8 cellular contexts compared by ENCODE assay signal in the genomic region with DNA sequence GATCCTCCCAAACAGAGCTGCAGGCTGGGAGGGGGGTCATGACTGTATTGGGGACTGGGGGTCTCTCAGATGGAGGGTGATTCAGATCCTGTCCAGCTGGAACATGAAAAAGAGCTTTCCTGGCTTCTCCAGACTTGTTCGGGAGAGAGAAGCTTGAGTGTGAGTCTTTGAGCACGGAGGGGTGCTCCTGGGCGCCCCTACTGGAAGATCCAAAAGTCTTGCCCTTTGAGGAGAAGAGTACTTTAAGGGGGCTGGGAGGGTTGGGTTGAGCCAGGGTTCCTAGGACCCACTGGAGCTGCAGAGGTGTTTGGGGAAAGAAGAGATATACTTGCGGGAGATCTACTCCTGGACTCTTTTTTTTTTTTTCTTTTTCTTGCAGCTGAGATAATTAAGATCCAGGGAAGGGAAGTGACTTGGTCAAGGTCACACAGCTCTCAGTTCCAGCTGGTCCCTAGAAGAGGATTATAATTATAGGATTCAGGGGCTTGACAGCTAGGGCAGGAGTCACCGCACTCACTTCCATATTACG. TPM values are rescaled to one million over a fixed set of nuclear protein-coding genes. Genes with fewer than 3 reads are reported as not detected.
DNase-seq lines count a peak whose midpoint lies in the region; ATAC-seq, FAIRE-seq and TF ChIP-seq lines count a peak whose summit lies in the region.

No MANE protein-coding gene starts in this region.

- H3K9me3 ChIP-seq in Peyer's patch (no peaks in the 10 kb centered on the region), GM12878 (replicated peaks; ENCODE audit: control insufficient read depth, insufficient read depth, low read length) (no peaks in the 10 kb centered on the region), iPS-18a (ENCODE audit: control insufficient read depth, low read depth, low read length) (no peaks in the 10 kb centered on the region)

- H3K4me2 ChIP-seq in GM12878 (ENCODE audit: control insufficient read depth, insufficient read depth): peak overlapping the region; percentile 100

- peak overlapping the region; percentile 71 to 97 (median 94) for H3K4me3 ChIP-seq in Peyer's patch
- H3K4me3 ChIP-seq in GM12878: peak overlapping the region; percentile 91
- H3K4me3 ChIP-seq in iPS-18a (ENCODE audit: low read length): peak overlapping the region; percentile 77
- peak overlapping the region; percentile 61 to 99 (median 90) for H3K4me3 ChIP-seq in skin epidermis

- in situ Hi-C loops in GM12878 (cut with MboI): no loop called here

- DNase-seq in AG08395 (ENCODE audit: low spot score): peak; percentile 64
- peak; percentile 63 to 81 (median 71) for DNase-seq in Peyer's patch
- DNase-seq in GM12878 (ENCODE audit: low read depth, low spot score): no peak
- no peak for DNase-seq in middle frontal gyrus (ENCODE audit: extremely low spot score, low spot score)

- WGBS in GM12878 (ENCODE audit: insufficient coverage, insufficient replicate concordance, low lambda C conversion rate, missing lambda C conversion rate): 0% methylated on average over 6 of the region's 6 CpGs

- intact Hi-C loops in GM12878 (cut with micrococcal nuclease; ENCODE audit: unreplicated experiment): loop anchor here (10.0 kb wide), 1 partner anchor 97 kb away; the partner anchor contains the start of gene TOP2A

- FAIRE-seq in GM12878 (lab: Jason Lieb, UNC): no peak

- TF ChIP-seq EP300 in GM12878 (IDR thresholded peaks at IDR 0.05; ENCODE audit: borderline replicate concordance in 1 of 2, control insufficient read depth in 1 of 2, low read depth in 2 of 2, low read length in 2 of 2): no peak

- H3K36me3 ChIP-seq in Peyer's patch: no peaks in the 10 kb centered on the region
- no peaks in the 10 kb centered on the region; a peak in 1 of 4 replicates for H3K36me3 ChIP-seq in GM12878 (ENCODE audit: control insufficient read depth in 2 of 2, insufficient read depth in 2 of 2, low read length in 1 of 2)
- no peaks in the 10 kb centered on the region for H3K36me3 ChIP-seq in iPS-18a (ENCODE audit: control insufficient read depth, low read depth, low read length)

- CTCF ChIA-PET in GM12878 (lab: Yijun Ruan, JAX): interaction anchor here (0.7 to 8.4 kb wide), 16 partner anchors 8 to 219 kb away, joined by 3 to 90 read pairs (median 4); partner anchors contain the start of genes CDC6, RARA and TOP2A

- H2AFZ ChIP-seq in GM12878 (ENCODE audit: control insufficient read depth, low read depth, low read length): peak overlapping the region; percentile 84

- BruUV-seq in GM12878 (replicated peaks; lab: Mats Ljungman, UMichigan): no TSS peak

- H3K27ac ChIP-seq in Peyer's patch: peak overlapping the region; percentile 84 to 98 (median 90)
- peak overlapping the region; percentile 96 for H3K27ac ChIP-seq in GM12878 (ENCODE audit: control insufficient read depth, insufficient read depth)
- H3K27ac ChIP-seq in iPS-18a (ENCODE audit: low read length): no peak overlapping the region
- peak overlapping the region; percentile 58 to 99 (median 95) for H3K27ac ChIP-seq in skin epidermis

- ATAC-seq in GM12878 (peak; percentile 28), GM21515 (IDR thresholded peaks at IDR 0.05; ENCODE audit: unreplicated experiment) (no peak)

- no peak for TF ChIP-seq POLR2A in Peyer's patch (IDR thresholded peaks at IDR 0.05)
- no peak for TF ChIP-seq POLR2A in GM12878 (IDR thresholded peaks at IDR 0.05; ENCODE audit: low read depth, low read length)

- peaks cover 46% of the 10 kb centered on the region for H3K79me2 ChIP-seq in GM12878 (ENCODE audit: control insufficient read depth, insufficient read depth, low read length)

- H3K4me1 ChIP-seq in Peyer's patch (peaks cover 8 to 83% (median 23%) of the 10 kb centered on the region in 4 donors), GM12878 (ENCODE audit: control insufficient read depth, insufficient read depth, low read length) (peaks cover 49% of the 10 kb centered on the region), iPS-18a (ENCODE audit: control insufficient read depth, low read depth, low read length) (peaks cover 28% of the 10 kb centered on the region)

- H3K9ac ChIP-seq in GM12878 (ENCODE audit: control insufficient read depth, insufficient read depth, low read length) (peak overlapping the region; percentile 91), iPS-18a (ENCODE audit: low read length) (peak overlapping the region; percentile 9)

- H3K27me3 ChIP-seq in Peyer's patch (no peaks in the 10 kb centered on the region), GM12878 (replicated peaks in 1 of 2; ENCODE audit: control insufficient read depth in 2 of 2, insufficient read depth in 2 of 2, low read length in 1 of 2) (no peaks in the 10 kb centered on the region), iPS-18a (ENCODE audit: control insufficient read depth, insufficient read depth, low read length) (peaks cover 53% of the 10 kb centered on the region)

- POLR2A ChIA-PET in GM12878 (lab: Charles Lee): interaction anchor here (0.7 to 1.3 kb wide), 7 partner anchors 9 to 216 kb away, joined by 3 to 18 read pairs (median 3); partner anchors contain the start of genes CDC6 and RARA

- no peaks in the 10 kb centered on the region for H4K20me1 ChIP-seq in GM12878 (ENCODE audit: control insufficient read depth, insufficient read depth)

- RAD21 ChIA-PET in GM12878 (lab: Charles Lee; ENCODE audit: unreplicated experiment): interaction anchor here (0.6 to 12.6 kb wide), 8 partner anchors 8 to 94 kb away, joined by 3 to 156 read pairs (median 4); partner anchors contain the start of genes CDC6 and RARA

- TF ChIP-seq CTCF in GM12872 (IDR thresholded peaks at IDR 0.05; ENCODE audit: insufficient read depth, low read depth, low read length) (peak; percentile 81), Peyer's patch (IDR thresholded peaks at IDR 0.05) (peak in 4 of 6 experiments; percentile 42 to 52 (median 44)), GM12878 (IDR thresholded peaks at IDR 0.05 in 2 of 3, conservative IDR thresholded peaks at IDR 0.05 in 1 of 3; ENCODE audit: control insufficient read depth in 2 of 3, extremely low read depth in 1 of 3, insufficient read depth in 1 of 3, low read depth in 3 of 3, low read length in 3 of 3) (peak; percentile 53 to 79 (median 76))

- peak; percentile 44; the same call in 1 of the 2 replicates for TF ChIP-seq RAD21 in GM12878 (IDR thresholded peaks at IDR 0.05; ENCODE audit: insufficient read depth, low read depth, low read length)

- SMC1A ChIA-PET in GM12878 (lab: Charles Lee; ENCODE audit: uncharacterized antibody, unreplicated experiment): interaction anchor here (0.8 to 1.8 kb wide), 4 partner anchors 8 to 38 kb away, joined by 3 to 20 read pairs (median 5); partner anchors contain the start of gene RARA

RNA-seq across cellular contexts. Expression of gene RARA, which starts 8.4 kb away (rescaled TPM):
- total RNA-seq in Peyer's patch (10 to 100 TPM; 46.2 to 93.3 (median 72.1) TPM), GM12878 (2014; rRNA removed) (15.5 and 17.3 TPM in 2 replicates), GM12878 (2014; rRNA removed; fragmentation: Illumina TruSeq; extraction: Trizol) (7.7 and 9.7 TPM in 2 replicates), GM12878 (2021) (33.6 and 34.8 TPM in 2 replicates)
- 30.5 and 34.4 TPM in 2 replicates for total RNA-seq in GM12878 (2013; cell fraction: nucleolus; rRNA removed)
- 12.0 TPM for polyA plus RNA-seq in GM12878 (2011; ENCODE audit: low read depth)
- polyA plus RNA-seq in GM12878 (2011; rRNA removed) (3.1 and 7.8 TPM in 2 replicates), GM12878 (2014; fragmentation: Illumina TruSeq; extraction: Trizol) (8.0 and 23.8 TPM in 2 replicates), GM12878 (2014; fragmentation: Nextera tagmentation; extraction: Ambion mirVana) (under 1 TPM; 0.13 to 0.16 TPM), GM12878 (2014; rRNA removed) (14.3 and 20.2 TPM in 2 replicates), GM12878 (2016; fragmentation: Nextera tagmentation; extraction: Ambion mirVana) (10 to 100 TPM; 12.9 to 15.4 TPM)
- polyA plus RNA-seq in GM12878 (2011; cell fraction: cytosol; rRNA removed): 10.0 and 13.4 TPM in 2 replicates
- polyA plus RNA-seq in GM12878 (2011; cell fraction: nucleus; rRNA removed): 29.2 and 38.2 TPM in 2 replicates
- polyA plus RNA-seq in GM12878 (2012): 23.0 and 26.5 TPM in 2 replicates
- 8.7 and 13.7 TPM in 2 replicates for polyA minus RNA-seq in GM12878 (2011; rRNA and poly(A)+ RNA removed)
- 15.1 and 20.3 TPM in 2 replicates for polyA minus RNA-seq in GM12878 (2011; cell fraction: cytosol; rRNA and poly(A)+ RNA removed)
- 9.7 and 15.5 TPM in 2 replicates for polyA minus RNA-seq in GM12878 (2011; cell fraction: nucleus; rRNA and poly(A)+ RNA removed)

RNA-seq across cellular contexts. Expression of gene CDC6, which starts 29.7 kb away (rescaled TPM):
- total RNA-seq in Peyer's patch: 10 to 100 TPM in 1 of 4 donors, 1 to 10 TPM in 3; 2.5 to 21.5 (median 3.4) TPM
- total RNA-seq in GM12878 (2013; cell fraction: nucleolus; rRNA removed): 25.9 and 32.3 TPM in 2 replicates
- total RNA-seq in GM12878 (2014; rRNA removed): 39.0 and 43.8 TPM in 2 replicates
- 46.8 and 53.0 TPM in 2 replicates for total RNA-seq in GM12878 (2014; rRNA removed; fragmentation: Illumina TruSeq; extraction: Trizol)
- total RNA-seq in GM12878 (2021): 47.7 and 52.0 TPM in 2 replicates
- polyA plus RNA-seq in GM12878 (2011; ENCODE audit: low read depth): 20.0 TPM
- polyA plus RNA-seq in GM12878 (2011; rRNA removed): 43.1 and 48.5 TPM in 2 replicates
- 18.9 and 20.1 TPM in 2 replicates for polyA plus RNA-seq in GM12878 (2011; cell fraction: cytosol; rRNA removed)
- 18.7 and 26.9 TPM in 2 replicates for polyA plus RNA-seq in GM12878 (2011; cell fraction: nucleus; rRNA removed)
- 18.9 and 19.5 TPM in 2 replicates for polyA plus RNA-seq in GM12878 (2012)
- polyA plus RNA-seq in GM12878 (2014; fragmentation: Illumina TruSeq; extraction: Trizol): 54.4 and 59.6 TPM in 2 replicates
- polyA plus RNA-seq in GM12878 (2014; fragmentation: Nextera tagmentation; extraction: Ambion mirVana): 10 to 100 TPM; 13.3 to 18.6 TPM
- 25.9 and 26.3 TPM in 2 replicates for polyA plus RNA-seq in GM12878 (2014; rRNA removed)
- polyA plus RNA-seq in GM12878 (2016; fragmentation: Nextera tagmentation; extraction: Ambion mirVana): 10 to 100 TPM; 59.3 to 60.9 TPM
- polyA minus RNA-seq in GM12878 (2011; rRNA and poly(A)+ RNA removed): 15.8 and 24.1 TPM in 2 replicates
- 9.6 and 10.5 TPM in 2 replicates for polyA minus RNA-seq in GM12878 (2011; cell fraction: cytosol; rRNA and poly(A)+ RNA removed)
- 12.3 and 28.6 TPM in 2 replicates for polyA minus RNA-seq in GM12878 (2011; cell fraction: nucleus; rRNA and poly(A)+ RNA removed)

RNA-seq across cellular contexts. Expression of gene GJD3, which starts 47.1 kb away (rescaled TPM):
- total RNA-seq in Peyer's patch (1 to 10 TPM in 1 of 4 donors, not detected in 3; 1.6 TPM), GM12878 (2014; rRNA removed) (not detected in 2 replicates), GM12878 (2014; rRNA removed; fragmentation: Illumina TruSeq; extraction: Trizol) (not detected in 2 replicates), GM12878 (2021) (not detected in 2 replicates)
- total RNA-seq in GM12878 (2013; cell fraction: nucleolus; rRNA removed): not detected in 2 replicates
- polyA plus RNA-seq in GM12878 (2011; ENCODE audit: low read depth): not detected
- polyA plus RNA-seq in GM12878 (2011; rRNA removed) (not detected in 2 replicates), GM12878 (2014; fragmentation: Illumina TruSeq; extraction: Trizol) (not detected in 2 replicates), GM12878 (2014; fragmentation: Nextera tagmentation; extraction: Ambion mirVana) (not detected), GM12878 (2014; rRNA removed) (not detected in 2 replicates), GM12878 (2016; fragmentation: Nextera tagmentation; extraction: Ambion mirVana) (1 to 10 TPM in 1 of 2 experiments, not detected in 1; 1.6 TPM)
- polyA plus RNA-seq in GM12878 (2011; cell fraction: cytosol; rRNA removed): not detected in 2 replicates
- polyA plus RNA-seq in GM12878 (2011; cell fraction: nucleus; rRNA removed): not detected in 2 replicates
- not detected in 2 replicates for polyA plus RNA-seq in GM12878 (2012)
- polyA minus RNA-seq in GM12878 (2011; rRNA and poly(A)+ RNA removed): not detected in 2 replicates
- polyA minus RNA-seq in GM12878 (2011; cell fraction: cytosol; rRNA and poly(A)+ RNA removed): not detected in 2 replicates
- polyA minus RNA-seq in GM12878 (2011; cell fraction: nucleus; rRNA and poly(A)+ RNA removed): not detected in 2 replicates

Comparison
In these comparisons a context has a peak if more than half of its experiments do, and no peak if none do; other contexts are left out.
1. DNase-seq: peak in AG08395 (single experiment) and Peyer's patch (3 of 3); none in GM12878 (single experiment) and middle frontal gyrus (single experiment).
2. Peak in every context shown above with its lines, with median percentiles within 50 percentile points of each other: CTCF ChIP-seq and H3K4me3 ChIP-seq.